ENCODE assay signal across 10 cellular contexts in the genomic region with DNA sequence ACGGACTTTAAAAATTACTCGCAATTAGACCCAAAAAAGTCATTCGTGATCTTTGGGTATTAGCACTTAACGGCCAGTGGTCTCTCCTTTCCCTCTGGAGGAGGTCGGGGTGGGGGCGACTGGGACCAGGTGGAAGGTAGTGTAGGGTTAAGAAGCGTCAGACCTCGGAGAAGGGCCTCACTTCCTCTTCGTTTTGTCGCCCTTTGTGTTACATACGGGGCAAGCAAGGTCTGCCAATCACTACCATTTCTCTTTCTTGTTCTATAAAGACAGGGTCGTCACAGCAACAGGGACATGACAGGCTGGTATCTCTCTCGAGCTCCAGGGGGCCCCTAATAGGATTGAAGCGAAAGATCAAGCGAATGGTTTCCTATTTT.
DNase-seq lines count a peak whose midpoint lies in the region; ATAC-seq and TF ChIP-seq lines count a peak whose summit lies in the region.
"Had no signal": no experiment of that assay in that cellular context is flagged by ENCODE, and none has a peak within 500 bp of the region (broad histone marks: within the 10 kb centered on the region; RNA-seq: fewer than 3 reads in every experiment).

No MANE protein-coding gene starts in this region.

- H2AFZ ChIP-seq in hepatocyte, result peak overlapping the region; percentile 50
- peak overlapping the region; percentile 100 for H2AFZ ChIP-seq in smooth muscle cell (ENCODE audit: low read depth)

- no peaks in the 10 kb centered on the region for H3F3A ChIP-seq in smooth muscle cell (ENCODE audit: low read depth)

- 39% methylated on average over 15 of the region's 15 CpGs for WGBS in hepatocyte (ENCODE audit: low lambda C conversion rate, missing lambda C conversion rate)
- WGBS in smooth muscle cell (ENCODE audit: low lambda C conversion rate), result 31% methylated on average over 15 of the region's 15 CpGs

- H3K4me1 ChIP-seq in hepatocyte (ENCODE audit: insufficient read depth) (peaks cover 7% of the 10 kb centered on the region), smooth muscle cell (ENCODE audit: low read depth) (peaks cover 19% of the 10 kb centered on the region), tibial artery (peaks cover 0 to 21% (median 10%) of the 10 kb centered on the region in 4 donors), foreskin keratinocyte (no peaks in the 10 kb centered on the region)

- intact Hi-C loops in tibial artery (cut with DNase I; ENCODE audit: low total_unique reads), result no loop called here

- H4K20me1 ChIP-seq in hepatocyte (ENCODE audit: insufficient read depth, poor library complexity, severe bottlenecking) (no peaks in the 10 kb centered on the region), smooth muscle cell (ENCODE audit: low read depth) (no peaks in the 10 kb centered on the region)

- TF ChIP-seq CTCF in hepatocyte (IDR thresholded peaks at IDR 0.05; ENCODE audit: poor library complexity), result no peak
- no peak for TF ChIP-seq CTCF in smooth muscle cell (IDR thresholded peaks at IDR 0.05; ENCODE audit: borderline replicate concordance, insufficient read depth, poor library complexity, severe bottlenecking)
- TF ChIP-seq CTCF in tibial artery (IDR thresholded peaks at IDR 0.05), result no peak
- TF ChIP-seq CTCF in foreskin keratinocyte (conservative IDR thresholded peaks at IDR 0.05), result no peak

- H3K9me3 ChIP-seq in hepatocyte (ENCODE audit: low read depth) (no peaks in the 10 kb centered on the region), smooth muscle cell (replicated peaks; ENCODE audit: low read depth) (no peaks in the 10 kb centered on the region), tibial artery (no peaks in the 10 kb centered on the region)

- peak; percentile 47 for DNase-seq in NCI-H82 (lab: John Stamatoyannopoulos, UW)
- no peak for DNase-seq in NCI-H82 treated with DMSO at 0.1 percent for 48 hours (lab: John Stamatoyannopoulos, UW; ENCODE audit: unreplicated experiment)
- DNase-seq in NCI-H526 treated with DMSO at 0.1 percent for 48 hours (lab: John Stamatoyannopoulos, UW), result peak; percentile 14
- DNase-seq in hepatocyte (ENCODE audit: low spot score), result no peak
- no peak for DNase-seq in smooth muscle cell (lab: John Stamatoyannopoulos, UW; ENCODE audit: unreplicated experiment)
- no peak for DNase-seq in tibial artery
- no peak for DNase-seq in foreskin keratinocyte
- no peak for DNase-seq in activated gamma-delta T cell (lab: John Stamatoyannopoulos, UW)
- DNase-seq: KG1, RPMI8226 had no signal

- no peak overlapping the region for H3K4me3 ChIP-seq in hepatocyte
- peak overlapping the region; percentile 66 for H3K4me3 ChIP-seq in smooth muscle cell
- no peak overlapping the region for H3K4me3 ChIP-seq in tibial artery

- H3K27ac ChIP-seq in hepatocyte, result no peak overlapping the region
- no peak overlapping the region for H3K27ac ChIP-seq in smooth muscle cell (ENCODE audit: low read depth)
- no peak overlapping the region for H3K27ac ChIP-seq in tibial artery
- H3K27ac ChIP-seq in foreskin keratinocyte, result no peak overlapping the region

- H3K79me2 ChIP-seq in hepatocyte, result no peaks in the 10 kb centered on the region
- no peaks in the 10 kb centered on the region for H3K79me2 ChIP-seq in smooth muscle cell (ENCODE audit: low read depth)

- H3K4me2 ChIP-seq in hepatocyte (peak overlapping the region; percentile 94), smooth muscle cell (peak overlapping the region; percentile 93)

- H3K9ac ChIP-seq in smooth muscle cell (ENCODE audit: low read depth), result peak overlapping the region; percentile 72

- H3K36me3 ChIP-seq in hepatocyte (replicated peaks; ENCODE audit: insufficient read depth, low read depth), result no peaks in the 10 kb centered on the region
- no peaks in the 10 kb centered on the region for H3K36me3 ChIP-seq in smooth muscle cell (ENCODE audit: low read depth)
- H3K36me3 ChIP-seq in tibial artery, result no peaks in the 10 kb centered on the region

- peaks cover 71% of the 10 kb centered on the region for H3K27me3 ChIP-seq in hepatocyte
- peaks cover 6% of the 10 kb centered on the region for H3K27me3 ChIP-seq in smooth muscle cell (ENCODE audit: low read depth)
- H3K27me3 ChIP-seq in tibial artery, result peaks cover 4 to 71% of the 10 kb centered on the region in 2 donors
- H3K27me3 ChIP-seq in foreskin keratinocyte, result peaks cover 52% of the 10 kb centered on the region

- no peaks in the 10 kb centered on the region for H3K9me2 ChIP-seq in hepatocyte (replicated peaks; ENCODE audit: insufficient read depth)

- ATAC-seq in foreskin keratinocyte, result no peak

Comparison
In these comparisons a context has a peak if more than half of its experiments do, and no peak if none do; other contexts are left out.
1. DNase-seq: peak in NCI-H82 (single experiment) and NCI-H526 treated with DMSO at 0.1 percent for 48 hours (single experiment); none in NCI-H82 treated with DMSO at 0.1 percent for 48 hours (single experiment), hepatocyte (single experiment), smooth muscle cell (single experiment), tibial artery (0 of 2), foreskin keratinocyte (0 of 2) and activated gamma-delta T cell (single experiment).